In the genomic region with DNA sequence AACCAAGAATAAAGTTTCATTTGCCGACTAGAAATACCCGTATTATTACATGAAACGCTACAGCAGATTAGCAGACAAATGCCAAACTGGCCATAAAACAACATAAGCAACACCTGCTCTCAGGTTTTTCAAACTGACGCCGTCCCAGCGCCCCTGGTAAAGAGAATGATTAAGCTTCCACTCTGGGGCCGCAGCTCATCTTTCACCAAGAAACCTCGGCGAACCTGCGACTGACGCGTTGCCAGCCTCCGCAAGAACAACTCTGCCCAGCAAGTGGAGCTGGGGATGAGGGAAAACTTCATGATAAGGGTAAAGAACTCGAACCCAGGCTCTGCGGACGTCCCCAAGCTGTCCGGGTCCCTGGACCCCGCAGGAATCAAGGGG, we compare ENCODE assay signal across 8 cellular contexts. TPM values are rescaled to one million over a fixed set of nuclear protein-coding genes. Genes with fewer than 3 reads are reported as not detected.
DNase-seq lines count a peak whose midpoint lies in the region; ATAC-seq and TF ChIP-seq lines count a peak whose summit lies in the region.

No MANE protein-coding gene starts in this region.

- ATAC-seq in HG03045 (IDR thresholded peaks at IDR 0.05; ENCODE audit: unreplicated experiment) (peak; percentile 28), SK-N-SH treated with all-trans-retinoic acid at 6 μM for 48 hours (peak; percentile 50)

- TF ChIP-seq RAD21 in neural cell (conservative IDR thresholded peaks at IDR 0.05) = no peak

- H3K27me3 ChIP-seq in endodermal cell (ENCODE audit: control insufficient read depth, insufficient read depth, low read length, poor library complexity, severe bottlenecking) (peaks cover 7% of the 10 kb centered on the region), neural cell (ENCODE audit: insufficient read depth, low read depth, low read length) (no peaks in the 10 kb centered on the region)

- H2AFZ ChIP-seq in neural cell (ENCODE audit: low read depth, low read length) = peak overlapping the region; percentile 98

- H3K36me3 Mint-ChIP-seq in endodermal cell (ENCODE audit: low read depth) = peaks cover 8% of the 10 kb centered on the region

- no peaks in the 10 kb centered on the region for H3K9me2 ChIP-seq in neural cell (ENCODE audit: insufficient read depth, low read length)

- DNase-seq in stimulated activated CD4-positive, alpha-beta T cell treated with anti-CD3 and anti-CD28 coated beads, Interleukin-1b, Interleukin-23, amount 100 ng/mL, for 48 hours = peak; percentile 32
- DNase-seq in stimulated activated CD4-positive, alpha-beta T cell treated with anti-CD3 and anti-CD28 coated beads, Interleukin-4, amount 100 ng/mL, for 4 hours = no peak
- DNase-seq in endodermal cell = no peak
- DNase-seq in hippocampal formation (lab: John Stamatoyannopoulos, UW) = no peak
- no peak for DNase-seq in NOMO-1 treated with dmso at 0.1 percent for 144 hours (lab: John Stamatoyannopoulos, UW; ENCODE audit: unreplicated experiment)

- H3K27ac ChIP-seq in endodermal cell (ENCODE audit: low read depth, low read length) = peak overlapping the region; percentile 95
- peak overlapping the region; percentile 88 for H3K27ac ChIP-seq in neural cell (ENCODE audit: low read length)

- peaks cover 4% of the 10 kb centered on the region for H3K4me1 Mint-ChIP-seq in endodermal cell

- H3K4me3 ChIP-seq in endodermal cell (ENCODE audit: low read length) (peak overlapping the region; percentile 92), neural cell (ENCODE audit: low read length) (peak overlapping the region; percentile 71)

- H3K9me3 Mint-ChIP-seq in endodermal cell = no peaks in the 10 kb centered on the region

- TF ChIP-seq CTCF in endodermal cell (conservative IDR thresholded peaks at IDR 0.05) (no peak), neural cell (IDR thresholded peaks at IDR 0.05; ENCODE audit: poor library complexity, severe bottlenecking) (no peak)

- no peaks in the 10 kb centered on the region for H4K20me1 ChIP-seq in neural cell (ENCODE audit: insufficient read depth)

- peak overlapping the region; percentile 96 for H3K4me3 Mint-ChIP-seq in endodermal cell

- TF ChIP-seq EP300 in neural cell (conservative IDR thresholded peaks at IDR 0.05; ENCODE audit: poor library complexity, severe bottlenecking) = no peak

- H3F3A ChIP-seq in neural cell (ENCODE audit: insufficient read depth, low read length, poor library complexity, severe bottlenecking) = no peaks in the 10 kb centered on the region

- no peaks in the 10 kb centered on the region for H3K9me3 ChIP-seq in endodermal cell (ENCODE audit: control insufficient read depth, low read length)
- H3K9me3 ChIP-seq in neural cell (ENCODE audit: low read length) = no peaks in the 10 kb centered on the region

- H3K9ac ChIP-seq in endodermal cell (ENCODE audit: extremely low read depth, low read length, poor library complexity, severe bottlenecking) (peak overlapping the region; percentile 87), neural cell (ENCODE audit: low read length) (peak overlapping the region; percentile 79)

- H3K4me1 ChIP-seq in endodermal cell (ENCODE audit: control insufficient read depth, insufficient read depth, low read length) = peaks cover 4% of the 10 kb centered on the region

- H3K36me3 ChIP-seq in endodermal cell (ENCODE audit: control insufficient read depth, insufficient read depth, low read length) (peaks cover 13% of the 10 kb centered on the region), neural cell (ENCODE audit: insufficient read depth, low read length) (no peaks in the 10 kb centered on the region)

- peak overlapping the region; percentile 93 for H3K4me2 ChIP-seq in neural cell (ENCODE audit: low read length)

- 0 to 2% methylated on average over 5 to 18 of the region's 18 CpGs for WGBS in endodermal cell (ENCODE audit: insufficient coverage in 1 of 2, insufficient read length in 1 of 2), 2 experiments

- peaks cover 1% of the 10 kb centered on the region for H3K27me3 Mint-ChIP-seq in endodermal cell (ENCODE audit: insufficient read depth)

- peak overlapping the region; percentile 97 for H3K27ac Mint-ChIP-seq in endodermal cell

- peaks cover 23% of the 10 kb centered on the region for H3K79me2 ChIP-seq in neural cell (replicated peaks; ENCODE audit: insufficient read depth, low read length)

TF ChIP-seq in SK-N-SH treated with all-trans-retinoic acid at 6 μM for 48 hours, 23 proteins besides CTCF, POLR2A, EP300 and RAD21:
- TF ChIP-seq ZC3H10 (CRISPR knock-in tag; IDR thresholded peaks at IDR 0.05) (no peak), BACH2 (CRISPR knock-in tag; IDR thresholded peaks at IDR 0.05; ENCODE audit: borderline replicate concordance) (no peak), RARB (CRISPR knock-in tag; IDR thresholded peaks at IDR 0.05) (no peak), ESRRG (CRISPR knock-in tag; IDR thresholded peaks at IDR 0.05) (no peak)
- TF ChIP-seq, protein P1, sequence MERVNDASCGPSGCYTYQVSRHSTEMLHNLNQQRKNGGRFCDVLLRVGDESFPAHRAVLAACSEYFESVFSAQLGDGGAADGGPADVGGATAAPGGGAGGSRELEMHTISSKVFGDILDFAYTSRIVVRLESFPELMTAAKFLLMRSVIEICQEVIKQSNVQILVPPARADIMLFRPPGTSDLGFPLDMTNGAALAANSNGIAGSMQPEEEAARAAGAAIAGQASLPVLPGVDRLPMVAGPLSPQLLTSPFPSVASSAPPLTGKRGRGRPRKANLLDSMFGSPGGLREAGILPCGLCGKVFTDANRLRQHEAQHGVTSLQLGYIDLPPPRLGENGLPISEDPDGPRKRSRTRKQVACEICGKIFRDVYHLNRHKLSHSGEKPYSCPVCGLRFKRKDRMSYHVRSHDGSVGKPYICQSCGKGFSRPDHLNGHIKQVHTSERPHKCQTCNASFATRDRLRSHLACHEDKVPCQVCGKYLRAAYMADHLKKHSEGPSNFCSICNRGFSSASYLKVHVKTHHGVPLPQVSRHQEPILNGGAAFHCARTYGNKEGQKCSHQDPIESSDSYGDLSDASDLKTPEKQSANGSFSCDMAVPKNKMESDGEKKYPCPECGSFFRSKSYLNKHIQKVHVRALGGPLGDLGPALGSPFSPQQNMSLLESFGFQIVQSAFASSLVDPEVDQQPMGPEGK (CRISPR knock-in tag; IDR thresholded peaks at IDR 0.05; ENCODE audit: borderline replicate concordance) = no peak

TF ChIP-seq in neural cell, 6 proteins besides CTCF, POLR2A, EP300 and RAD21:
- no peak for TF ChIP-seq MXI1 (conservative IDR thresholded peaks at IDR 0.05; ENCODE audit: poor library complexity, severe bottlenecking)
- TF ChIP-seq REST (IDR thresholded peaks at IDR 0.05; ENCODE audit: borderline replicate concordance) = no peak
- TF ChIP-seq POLR2AphosphoS5 (IDR thresholded peaks at IDR 0.05) = no peak
- no peak for TF ChIP-seq EZH2 (IDR thresholded peaks at IDR 0.05; ENCODE audit: borderline replicate concordance, insufficient read depth, low read length, poor library complexity, severe bottlenecking)
- TF ChIP-seq SMC3 (conservative IDR thresholded peaks at IDR 0.05; ENCODE audit: poor library complexity) = no peak
- no peak for TF ChIP-seq TAF1 (IDR thresholded peaks at IDR 0.05; ENCODE audit: low read depth)
TF ChIP-seq in neural cell: peak in this region for 0.

RNA-seq across cellular contexts. Expression of gene ARL1, which starts 0.5 kb away (rescaled TPM):
- total RNA-seq in endodermal cell = 10 to 100 TPM; 80.6 to 86.3 TPM
- polyA plus RNA-seq in endodermal cell (2013, experiment 1 of 2) = 46.8 TPM
- 51.7 TPM for polyA plus RNA-seq in endodermal cell (2013, experiment 2 of 2)
- 32.3 and 33.0 TPM in 2 replicates for polyA plus RNA-seq in neural cell
- 35.8 and 46.5 TPM in 2 replicates for polyA minus RNA-seq in neural cell
